ENCODE assay signal across 24 cellular contexts in genomic region chr12:121545459-121545858, GRCh38.
"Had no signal": no experiment of that assay in that cellular context is flagged by ENCODE, and none has a peak within 500 bp of the region (broad histone marks: within the 10 kb centered on the region; RNA-seq: fewer than 3 reads in every experiment).

No MANE protein-coding gene starts in this region.

- H3K27me3 Mint-ChIP-seq: naive thymus-derived CD8-positive, alpha-beta T cell; natural killer cell treated with Interleukin-12 subunit alpha and Interleukin-12 subunit beta and Interleukin-15 and Interleukin-18, amount 100 ng/mL, for 72 hours; progenitor cell of endocrine pancreas; stimulated activated naive B cell treated with anti-CD40 and anti-IgM and Interleukin-4, amounts not matched to agents 10 μg/mL and 1 μg/mL and 100 μg/mL, for 72 hours; stimulated activated naive CD8-positive, alpha-beta T cell treated with anti-CD3 and anti-CD28 coated beads, Interleukin-15, Interleukin-2, amounts not matched to agents 100 ng/mL and 50 ng/mL, for 24 hours had no signal

- H3K27ac Mint-ChIP-seq: natural killer cell treated with Interleukin-12 subunit alpha and Interleukin-12 subunit beta and Interleukin-15 and Interleukin-18, amount 100 ng/mL, for 72 hours; neural progenitor cell; progenitor cell of endocrine pancreas; stimulated activated effector memory CD8-positive, alpha-beta T cell treated with anti-CD3 and anti-CD28 coated beads, Interleukin-12 subunit alpha, Interleukin-12 subunit beta, amount 100 ng/mL, for 72 hours; stimulated activated naive B cell treated with anti-CD40 and anti-IgM and Interleukin-4, amounts not matched to agents 10 μg/mL and 1 μg/mL and 100 μg/mL, for 72 hours; stimulated activated naive CD8-positive, alpha-beta T cell treated with anti-CD3 and anti-CD28 coated beads, Interleukin-15, Interleukin-2, amounts not matched to agents 100 ng/mL and 50 ng/mL, for 24 hours had no signal

- H3K36me3 Mint-ChIP-seq: natural killer cell treated with Interleukin-12 subunit alpha and Interleukin-12 subunit beta and Interleukin-15 and Interleukin-18, amount 100 ng/mL, for 72 hours had no signal

- H3K4me3 Mint-ChIP-seq: naive thymus-derived CD8-positive, alpha-beta T cell; natural killer cell treated with Interleukin-12 subunit alpha and Interleukin-12 subunit beta and Interleukin-15 and Interleukin-18, amount 100 ng/mL, for 72 hours; neural progenitor cell; stimulated activated effector memory CD8-positive, alpha-beta T cell treated with anti-CD3 and anti-CD28 coated beads, Interleukin-12 subunit alpha, Interleukin-12 subunit beta, amount 100 ng/mL, for 72 hours; stimulated activated naive B cell treated with anti-CD40 and anti-IgM and Interleukin-4, amounts not matched to agents 10 μg/mL and 1 μg/mL and 100 μg/mL, for 72 hours; stimulated activated naive CD8-positive, alpha-beta T cell treated with anti-CD3 and anti-CD28 coated beads, Interleukin-15, Interleukin-2, amounts not matched to agents 100 ng/mL and 50 ng/mL, for 24 hours had no signal

- H3K9me3 Mint-ChIP-seq: naive thymus-derived CD8-positive, alpha-beta T cell; natural killer cell treated with Interleukin-12 subunit alpha and Interleukin-12 subunit beta and Interleukin-15 and Interleukin-18, amount 100 ng/mL, for 72 hours; neural progenitor cell; stimulated activated effector memory CD8-positive, alpha-beta T cell treated with anti-CD3 and anti-CD28 coated beads, Interleukin-12 subunit alpha, Interleukin-12 subunit beta, amount 100 ng/mL, for 72 hours; stimulated activated naive B cell treated with anti-CD40 and anti-IgM and Interleukin-4, amounts not matched to agents 10 μg/mL and 1 μg/mL and 100 μg/mL, for 72 hours; stimulated activated naive CD8-positive, alpha-beta T cell treated with anti-CD3 and anti-CD28 coated beads, Interleukin-15, Interleukin-2, amounts not matched to agents 100 ng/mL and 50 ng/mL, for 24 hours had no signal

- DNase-seq: naive thymus-derived CD8-positive, alpha-beta T cell; occipital lobe; ovary; posterior cingulate gyrus; psoas muscle; right cardiac atrium; right lobe of liver; sigmoid colon; small intestine; stimulated activated CD4-positive, alpha-beta T cell treated with anti-CD3 and anti-CD28 coated beads, Interleukin-15, amount 100 ng/mL, for 24 hours; stimulated activated CD4-positive, alpha-beta T cell treated with anti-CD3 and anti-CD28 coated beads, Interleukin-2, amount 100 ng/mL, for 24 hours; stimulated activated CD4-positive, alpha-beta T cell treated with anti-CD3 and anti-CD28 coated beads, Interleukin-2, amount 100 ng/mL, for 48 hours; stimulated activated CD4-positive, alpha-beta T cell treated with anti-CD3 and anti-CD28 coated beads, Interleukin-4, amount 100 ng/mL, for 24 hours; stimulated activated naive B cell treated with anti-CD40 and anti-IgM and Interleukin-4, amounts not matched to agents 10 μg/mL and 1 μg/mL and 100 μg/mL, for 72 hours; stimulated activated naive CD4-positive, alpha-beta T cell treated with Interleukin-2 at 50 U/mL for 16 hours; stomach; thyroid gland; trophoblast cell; upper lobe of left lung had no signal
